13 cellular contexts compared by ENCODE assay signal in the genomic region with DNA sequence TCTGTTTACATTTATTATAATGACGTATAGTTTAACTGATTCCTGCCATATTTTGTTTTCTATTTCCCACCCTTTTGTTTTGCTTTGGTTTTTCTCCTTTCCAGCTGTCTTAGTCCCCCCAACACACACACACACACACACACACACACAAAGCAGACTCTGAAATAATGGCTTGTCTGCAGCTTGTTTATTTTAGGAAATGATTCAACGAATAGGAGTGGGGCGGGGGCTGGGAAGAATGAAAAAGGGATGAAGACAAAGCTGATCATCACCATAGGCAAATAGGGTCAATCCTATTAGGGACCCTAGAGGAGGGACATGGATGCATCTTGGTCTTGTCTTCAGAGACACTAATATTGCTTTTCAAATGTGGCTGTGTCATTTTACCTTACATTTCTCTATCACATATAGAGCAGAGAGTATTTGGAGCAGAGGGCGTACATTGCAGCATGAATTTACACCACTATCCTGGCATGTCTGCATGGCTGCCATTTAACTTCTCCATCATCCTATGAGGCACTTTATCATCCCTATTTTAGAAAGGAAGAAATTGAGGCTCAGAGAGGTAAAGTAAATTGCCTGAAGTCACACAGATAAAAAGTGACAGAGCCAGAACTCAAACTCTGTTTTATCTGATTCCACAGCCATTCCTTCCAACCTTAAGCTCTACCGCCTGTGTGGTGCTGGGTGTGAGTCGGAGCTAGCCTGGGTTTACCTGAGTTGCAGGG.
DNase-seq lines count a peak whose midpoint lies in the region; ATAC-seq, FAIRE-seq and TF ChIP-seq lines count a peak whose summit lies in the region.
"Had no signal": no experiment of that assay in that cellular context is flagged by ENCODE, and none has a peak within 500 bp of the region (broad histone marks: within the 10 kb centered on the region; RNA-seq: fewer than 3 reads in every experiment).

No MANE protein-coding gene starts in this region.

- H3F3A ChIP-seq in smooth muscle cell (ENCODE audit: low read depth), result peaks cover 27% of the 10 kb centered on the region

- 66% methylated on average over 6 of the region's 6 CpGs for WGBS in hepatocyte (ENCODE audit: low lambda C conversion rate, missing lambda C conversion rate)
- 45% methylated on average over 6 of the region's 6 CpGs for WGBS in smooth muscle cell (ENCODE audit: low lambda C conversion rate)

- no peaks in the 10 kb centered on the region for H3K36me3 ChIP-seq in astrocyte (ENCODE audit: insufficient read depth, low read length)
- no peaks in the 10 kb centered on the region for H3K36me3 ChIP-seq in hepatocyte (replicated peaks; ENCODE audit: insufficient read depth, low read depth)
- H3K36me3 ChIP-seq in smooth muscle cell (ENCODE audit: low read depth), result no peaks in the 10 kb centered on the region

- H3K9me3 Mint-ChIP-seq in astrocyte (ENCODE audit: unreplicated experiment), result peaks cover 1% of the 10 kb centered on the region
- H3K9me3 Mint-ChIP-seq: activated CD8-positive, alpha-beta T cell treated with anti-CD3 and anti-CD28 coated beads for 36 hours had no signal

- FAIRE-seq in astrocyte (lab: Jason Lieb, UNC), result peak; percentile 43
- FAIRE-seq: A204.1, islet of Langerhans had no signal

- peak overlapping the region; percentile 100 for H3K27ac ChIP-seq in astrocyte (ENCODE audit: low read depth, low read length)
- H3K27ac ChIP-seq in hepatocyte, result peak overlapping the region; percentile 91
- peak overlapping the region; percentile 100 for H3K27ac ChIP-seq in smooth muscle cell (ENCODE audit: low read depth)

- peak overlapping the region; percentile 13 for H3K4me3 ChIP-seq in astrocyte (ENCODE audit: insufficient read depth, low read depth, low read length)
- no peak overlapping the region for H3K4me3 ChIP-seq in hepatocyte
- no peak overlapping the region for H3K4me3 ChIP-seq in smooth muscle cell

- H3K79me2 ChIP-seq in astrocyte (ENCODE audit: insufficient read depth, low read length), result no peaks in the 10 kb centered on the region
- H3K79me2 ChIP-seq in hepatocyte, result no peaks in the 10 kb centered on the region
- no peaks in the 10 kb centered on the region for H3K79me2 ChIP-seq in smooth muscle cell (ENCODE audit: low read depth)

- H4K20me1 ChIP-seq in astrocyte (ENCODE audit: insufficient read depth, low read length) (no peaks in the 10 kb centered on the region), hepatocyte (ENCODE audit: insufficient read depth, poor library complexity, severe bottlenecking) (no peaks in the 10 kb centered on the region), smooth muscle cell (ENCODE audit: low read depth) (no peaks in the 10 kb centered on the region)

- H3K4me1 Mint-ChIP-seq in astrocyte (ENCODE audit: low read depth, unreplicated experiment), result peaks cover 64% of the 10 kb centered on the region

- H3K9me2 ChIP-seq in hepatocyte (replicated peaks; ENCODE audit: insufficient read depth), result no peaks in the 10 kb centered on the region

- H3K27me3 ChIP-seq in astrocyte (ENCODE audit: insufficient read depth, low read length) (no peaks in the 10 kb centered on the region), hepatocyte (no peaks in the 10 kb centered on the region), smooth muscle cell (ENCODE audit: low read depth) (no peaks in the 10 kb centered on the region)

- peak overlapping the region; percentile 27 for H3K4me3 Mint-ChIP-seq in astrocyte (ENCODE audit: unreplicated experiment)
- H3K4me3 Mint-ChIP-seq: activated CD8-positive, alpha-beta T cell treated with anti-CD3 and anti-CD28 coated beads for 36 hours had no signal

- peak overlapping the region; percentile 100 for H3K27ac Mint-ChIP-seq in astrocyte (ENCODE audit: unreplicated experiment)
- H3K27ac Mint-ChIP-seq: activated CD8-positive, alpha-beta T cell treated with anti-CD3 and anti-CD28 coated beads for 36 hours had no signal

- H3K4me2 ChIP-seq in astrocyte (ENCODE audit: low read length), result peak overlapping the region; percentile 81
- no peak overlapping the region for H3K4me2 ChIP-seq in hepatocyte
- H3K4me2 ChIP-seq in smooth muscle cell, result peak overlapping the region; percentile 68

- H3K4me1 ChIP-seq in astrocyte (ENCODE audit: insufficient read depth, low read length) (peaks cover 40% of the 10 kb centered on the region), hepatocyte (ENCODE audit: insufficient read depth) (peaks cover 25% of the 10 kb centered on the region), smooth muscle cell (ENCODE audit: low read depth) (peaks cover 35% of the 10 kb centered on the region)

- peaks cover 3% of the 10 kb centered on the region for H3K36me3 Mint-ChIP-seq in astrocyte (ENCODE audit: low read depth, unreplicated experiment)

- ATAC-seq in HG03442 (IDR thresholded peaks at IDR 0.05; ENCODE audit: unreplicated experiment), result no peak
- ATAC-seq: activated CD8-positive, alpha-beta T cell treated with anti-CD3 and anti-CD28 coated beads for 36 hours had no signal

- TF ChIP-seq CTCF in astrocyte (IDR thresholded peaks at IDR 0.05; ENCODE audit: insufficient read depth, low read depth, low read length) (no peak), hepatocyte (IDR thresholded peaks at IDR 0.05; ENCODE audit: poor library complexity) (no peak), smooth muscle cell (IDR thresholded peaks at IDR 0.05; ENCODE audit: borderline replicate concordance, insufficient read depth, poor library complexity, severe bottlenecking) (no peak)

- H3K9me3 ChIP-seq in astrocyte (ENCODE audit: insufficient read depth, low read depth, low read length) (no peaks in the 10 kb centered on the region), hepatocyte (ENCODE audit: low read depth) (no peaks in the 10 kb centered on the region), smooth muscle cell (replicated peaks; ENCODE audit: low read depth) (no peaks in the 10 kb centered on the region)

- POLR2A ChIA-PET in HEK293T (lab: Yijun Ruan, JAX), result no interaction called here

- H3K27me3 Mint-ChIP-seq in astrocyte (ENCODE audit: low read depth, unreplicated experiment), result no peaks in the 10 kb centered on the region

- H3K9ac ChIP-seq in astrocyte (ENCODE audit: low read length) (peak overlapping the region; percentile 96), smooth muscle cell (ENCODE audit: low read depth) (peak overlapping the region; percentile 99)

- CTCF ChIA-PET in HEK293T (lab: Yijun Ruan, JAX), result no interaction called here

- H2AFZ ChIP-seq in astrocyte (ENCODE audit: low read depth, low read length) (no peak overlapping the region), hepatocyte (no peak overlapping the region), smooth muscle cell (ENCODE audit: low read depth) (no peak overlapping the region)

- peak; percentile 33 for DNase-seq in NCI-H146 (lab: John Stamatoyannopoulos, UW)
- no peak for DNase-seq in NCI-H146 treated with DMSO at 0.1 percent for 48 hours (lab: John Stamatoyannopoulos, UW; ENCODE audit: unreplicated experiment)
- DNase-seq in astrocyte (ENCODE audit: low read depth), result peak; percentile 96
- DNase-seq in hepatocyte (ENCODE audit: low spot score), result no peak
- no peak for DNase-seq in smooth muscle cell (lab: John Stamatoyannopoulos, UW; ENCODE audit: unreplicated experiment)
- DNase-seq in NCI-H187 (lab: John Stamatoyannopoulos, UW), result no peak
- no peak for DNase-seq in HEK293T (ENCODE audit: extremely low spot score)
- DNase-seq: activated CD8-positive, alpha-beta T cell treated with anti-CD3 and anti-CD28 coated beads for 36 hours; NCI-H1417 treated with DMSO at 0.1 percent for 48 hours; SHP77 treated with DMSO at 0.1 percent for 48 hours had no signal

TF ChIP-seq in HEK293T, 16 proteins besides CTCF, POLR2A, EP300 and RAD21:
- TF ChIP-seq FOXA1 (IDR thresholded peaks at IDR 0.05), result no peak
- no peak for TF ChIP-seq ZNF384 (IDR thresholded peaks at IDR 0.05)
- TF ChIP-seq NFRKB (IDR thresholded peaks at IDR 0.05), result no peak
- TF ChIP-seq, protein P1, sequence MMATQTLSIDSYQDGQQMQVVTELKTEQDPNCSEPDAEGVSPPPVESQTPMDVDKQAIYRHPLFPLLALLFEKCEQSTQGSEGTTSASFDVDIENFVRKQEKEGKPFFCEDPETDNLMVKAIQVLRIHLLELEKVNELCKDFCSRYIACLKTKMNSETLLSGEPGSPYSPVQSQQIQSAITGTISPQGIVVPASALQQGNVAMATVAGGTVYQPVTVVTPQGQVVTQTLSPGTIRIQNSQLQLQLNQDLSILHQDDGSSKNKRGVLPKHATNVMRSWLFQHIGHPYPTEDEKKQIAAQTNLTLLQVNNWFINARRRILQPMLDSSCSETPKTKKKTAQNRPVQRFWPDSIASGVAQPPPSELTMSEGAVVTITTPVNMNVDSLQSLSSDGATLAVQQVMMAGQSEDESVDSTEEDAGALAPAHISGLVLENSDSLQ (IDR thresholded peaks at IDR 0.05), result no peak
- TF ChIP-seq L3MBTL2 (conservative IDR thresholded peaks at IDR 0.05), result no peak
- TF ChIP-seq HDGF (IDR thresholded peaks at IDR 0.05; ENCODE audit: borderline replicate concordance), result no peak
- no peak for TF ChIP-seq CTBP1 (IDR thresholded peaks at IDR 0.05; ENCODE audit: borderline replicate concordance)
- no peak for TF ChIP-seq BHLHE40 (IDR thresholded peaks at IDR 0.05; ENCODE audit: borderline replicate concordance)
- TF ChIP-seq TARDBP (IDR thresholded peaks at IDR 0.05), result no peak
- TF ChIP-seq ARNT (IDR thresholded peaks at IDR 0.05), result no peak
- TF ChIP-seq SP1 (IDR thresholded peaks at IDR 0.05), result no peak
- no peak for TF ChIP-seq SUZ12 (IDR thresholded peaks at IDR 0.05)

Comparison
In these comparisons a context has a peak if more than half of its experiments do, and no peak if none do; other contexts are left out.
1. DNase-seq: peak in NCI-H146 (single experiment) and astrocyte (single experiment); none in NCI-H146 treated with DMSO at 0.1 percent for 48 hours (single experiment), hepatocyte (single experiment), smooth muscle cell (single experiment), NCI-H187 (0 of 2) and HEK293T (single experiment).
2. Peak in every context shown above with its lines, with median percentiles within 50 percentile points of each other: H3K27ac ChIP-seq.